Comparison of ENCODE assay signal across 8 cellular contexts in genomic region chr1:236524142-236524891, GRCh38.
DNase-seq lines count a peak whose midpoint lies in the region; ATAC-seq and TF ChIP-seq lines count a peak whose summit lies in the region.

No MANE protein-coding gene starts in this region.

- H3K4me3 Mint-ChIP-seq in dendritic cell treated with granulocyte-macrophage colony-stimulating factor and Interleukin-4, amounts not matched to agents 40 ng/mL and 50 ng/mL, for 4 days = peak overlapping the region; percentile 98

- no peaks in the 10 kb centered on the region for H3K27me3 Mint-ChIP-seq in dendritic cell treated with granulocyte-macrophage colony-stimulating factor and Interleukin-4, amounts not matched to agents 40 ng/mL and 50 ng/mL, for 4 days

- no peaks in the 10 kb centered on the region for H3K9me3 Mint-ChIP-seq in dendritic cell treated with granulocyte-macrophage colony-stimulating factor and Interleukin-4, amounts not matched to agents 40 ng/mL and 50 ng/mL, for 4 days

- no peak for TF ChIP-seq CTCF in AG09319 (IDR thresholded peaks at IDR 0.05; ENCODE audit: low read depth, low read length)

- intact Hi-C loops in dendritic cell treated with granulocyte-macrophage colony-stimulating factor and Interleukin-4, amounts not matched to agents 40 ng/mL and 50 ng/mL, for 4 days (cut with micrococcal nuclease) = loop anchor here (5.0 kb wide), 1 partner anchor 242 kb away; the partner anchor contains the start of gene ERO1B

- H3K4me1 Mint-ChIP-seq in dendritic cell treated with granulocyte-macrophage colony-stimulating factor and Interleukin-4, amounts not matched to agents 40 ng/mL and 50 ng/mL, for 4 days (ENCODE audit: low read depth) = peaks cover 34% of the 10 kb centered on the region

- peak overlapping the region; percentile 98 for H3K27ac Mint-ChIP-seq in dendritic cell treated with granulocyte-macrophage colony-stimulating factor and Interleukin-4, amounts not matched to agents 40 ng/mL and 50 ng/mL, for 4 days

- DNase-seq in AG09319 (ENCODE audit: extremely low read depth, low read depth) (peak; percentile 37), NCI-H2227 (lab: John Stamatoyannopoulos, UW; ENCODE audit: unreplicated experiment) (peak; percentile 75), left kidney (ENCODE audit: low read depth, low spot score) (peak; percentile 85)
- DNase-seq in activated CD4-positive, alpha-beta T cell treated with anti-CD3 and anti-CD28 coated beads for 4 hours = peak; percentile 53
- peak; percentile 29 to 41 for DNase-seq in stimulated activated CD4-positive, alpha-beta T cell treated with anti-CD3 and anti-CD28 coated beads, Interleukin-2, amount 100 ng/mL, for 48 hours

- H3K36me3 Mint-ChIP-seq in dendritic cell treated with granulocyte-macrophage colony-stimulating factor and Interleukin-4, amounts not matched to agents 40 ng/mL and 50 ng/mL, for 4 days (ENCODE audit: low read depth) = peaks cover 54% of the 10 kb centered on the region

- ATAC-seq in GM18873 (IDR thresholded peaks at IDR 0.05; ENCODE audit: low FRiP score, unreplicated experiment) (peak; percentile 95), HG03135 (IDR thresholded peaks at IDR 0.05; ENCODE audit: unreplicated experiment) (peak; percentile 92)

Comparison
In these comparisons a context has a peak if more than half of its experiments do, and no peak if none do; other contexts are left out.
1. Peak in every context shown above with its lines: DNase-seq and ATAC-seq.
2. DNase-seq: peak in every context shown above with its lines; median percentile 85 in left kidney; 75 in NCI-H2227; 53 in activated CD4-positive, alpha-beta T cell treated with anti-CD3 and anti-CD28 coated beads for 4 hours; 37 in AG09319; 35 in stimulated activated CD4-positive, alpha-beta T cell treated with anti-CD3 and anti-CD28 coated beads, Interleukin-2, amount 100 ng/mL, for 48 hours.